Comparison of ENCODE assay signal across 22 cellular contexts in the genomic region with DNA sequence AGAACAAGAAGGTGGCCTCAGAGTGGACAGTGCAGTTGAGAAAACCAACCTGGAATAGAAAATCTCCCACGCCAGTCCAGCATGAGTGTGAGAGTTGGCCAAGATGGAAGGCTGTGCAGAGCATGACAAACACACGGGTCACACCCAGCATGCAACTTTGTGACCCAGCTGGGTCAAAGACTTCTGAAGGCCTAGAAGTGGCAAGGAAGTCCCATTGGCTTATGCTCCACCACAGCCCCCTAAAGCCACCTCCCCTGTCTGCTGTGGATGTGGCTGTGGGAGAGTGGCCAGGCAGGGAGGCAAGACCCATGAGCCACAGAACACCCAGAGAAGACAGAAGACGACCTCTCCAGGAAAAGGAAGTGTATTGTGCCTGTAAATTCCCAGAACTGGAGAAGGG. TPM values are rescaled to one million over a fixed set of nuclear protein-coding genes. Genes with fewer than 3 reads are reported as not detected.
A peak's percentile ranks its signal among the peaks of the same experiment; 100 is the strongest.
DNase-seq lines count a peak whose midpoint lies in the region; ATAC-seq, FAIRE-seq and TF ChIP-seq lines count a peak whose summit lies in the region.
"Had no signal": no experiment of that assay in that cellular context is flagged by ENCODE, and none has a peak within 500 bp of the region (broad histone marks: within the 10 kb centered on the region; RNA-seq: fewer than 3 reads in every experiment).

No MANE protein-coding gene starts in this region.

- H3K27ac Mint-ChIP-seq in CD14-positive monocyte, result peak overlapping the region in 6 of 7 donors; percentile 12 to 97 (median 48)
- H3K27ac Mint-ChIP-seq in stimulated activated effector memory CD8-positive, alpha-beta T cell treated with anti-CD3 and anti-CD28 coated beads, Interleukin-12 subunit alpha, Interleukin-12 subunit beta, amount 100 ng/mL, for 72 hours, result peak overlapping the region; percentile 50
- H3K27ac Mint-ChIP-seq: B cell; CD8-positive, alpha-beta T cell; GM23338 had no signal

- ATAC-seq in K562, result peak; percentile 6; the same call in 1 of the 3 replicates
- no peak for ATAC-seq in stimulated activated effector memory CD8-positive, alpha-beta T cell treated with anti-CD3 and anti-CD28 coated beads, Interleukin-12 subunit alpha, Interleukin-12 subunit beta, amount 100 ng/mL, for 72 hours
- ATAC-seq in HG03442 (IDR thresholded peaks at IDR 0.05; ENCODE audit: unreplicated experiment), result no peak
- ATAC-seq: CD8-positive, alpha-beta T cell; GM23338; HepG2 had no signal

- no peak for TF ChIP-seq RAD21 in K562 (CRISPR knock-in tag; conservative IDR thresholded peaks at IDR 0.05 in 1 of 2, IDR thresholded peaks at IDR 0.05 in 1 of 2)

- no peak for FAIRE-seq in K562 (lab: Jason Lieb, UNC)
- FAIRE-seq: A204.1, D721Med, G401.6, GM12891, HepG2, HTR-8/SVneo had no signal

- POLR2A ChIA-PET in K562 (lab: Yijun Ruan, JAX), result interaction anchor here (1.0 kb wide), 1 partner anchor 13 kb away, joined by 5 read pairs; no protein-coding TSS in a partner anchor

- 5% methylated on average over 3 of the region's 3 CpGs for WGBS in K562 (ENCODE audit: insufficient coverage, low coverage, missing lambda C conversion rate)

- BruUV-seq in K562 (replicated peaks; lab: Mats Ljungman, UMichigan), result no TSS peak

- peaks cover 0 to 3% (median 0%) of the 10 kb centered on the region in 3 donors for H3K27me3 Mint-ChIP-seq in CD14-positive monocyte (ENCODE audit: low read depth in 3 of 3)
- H3K27me3 Mint-ChIP-seq: B cell had no signal

- no peak overlapping the region for H3K27ac ChIP-seq in K562 (ENCODE audit: extremely low read depth, low read depth, low read length)
- H3K27ac ChIP-seq: C4-2B had no signal

- peak; percentile 51 for DNase-seq in activated CD8-positive, alpha-beta memory T cell treated with anti-CD3 and anti-CD28 coated beads, Interleukin-2, amount 50 U/mL, for 48 hours
- DNase-seq in activated CD8-positive, alpha-beta memory T cell treated with anti-CD3 and anti-CD28 coated beads for 24 hours, result no peak
- DNase-seq in CD14-positive monocyte (ENCODE audit: low spot score) (no peak), K562 (ENCODE audit: extremely low read depth in 1 of 4, low spot score in 3 of 4) (no peak), MV-4-11 (lab: John Stamatoyannopoulos, UW) (no peak)
- DNase-seq in stimulated activated effector memory CD8-positive, alpha-beta T cell treated with anti-CD3 and anti-CD28 coated beads, Interleukin-12 subunit alpha, Interleukin-12 subunit beta, amount 100 ng/mL, for 72 hours (ENCODE audit: low spot score in 2 of 2), result peak in 1 of 2 donors; percentile 57
- DNase-seq: COR-L47, DMS153, DMS79 treated with DMSO at 0.1 percent for 48 hours, EL, H7 had no signal

- H3K9ac ChIP-seq in K562 (ENCODE audit: insufficient read depth in 1 of 2, low read depth in 2 of 2, low read length in 2 of 2), result no peak overlapping the region

- no peak overlapping the region for H3K4me3 ChIP-seq in K562
- H3K4me3 ChIP-seq: GM23338 had no signal

- H3K9me1 ChIP-seq in K562 (ENCODE audit: control insufficient read depth, insufficient read depth, low read length), result no peaks in the 10 kb centered on the region

- peaks cover 0 to 19% of the 10 kb centered on the region in 2 experiments; a peak in 3 of 5 replicates for H3K4me1 ChIP-seq in K562 (replicated peaks in 1 of 2; ENCODE audit: control insufficient read depth in 2 of 2, insufficient read depth in 2 of 2, low read length in 2 of 2)

- H3K36me3 Mint-ChIP-seq in CD14-positive monocyte, result peaks cover 4 to 12% of the 10 kb centered on the region in 2 donors
- H3K36me3 Mint-ChIP-seq in stimulated activated effector memory CD8-positive, alpha-beta T cell treated with anti-CD3 and anti-CD28 coated beads, Interleukin-12 subunit alpha, Interleukin-12 subunit beta, amount 100 ng/mL, for 72 hours, result peaks cover 19% of the 10 kb centered on the region
- H3K36me3 Mint-ChIP-seq: CD8-positive, alpha-beta T cell had no signal

- no peaks in the 10 kb centered on the region for H3K9me3 ChIP-seq in K562 (replicated peaks; ENCODE audit: control insufficient read depth, insufficient read depth, low read depth, low read length)

- no peak for TF ChIP-seq EP300 in K562 (IDR thresholded peaks at IDR 0.05; ENCODE audit: low read length)

- peaks cover 53% of the 10 kb centered on the region for H3K4me1 Mint-ChIP-seq in CD14-positive monocyte
- H3K4me1 Mint-ChIP-seq in stimulated activated effector memory CD8-positive, alpha-beta T cell treated with anti-CD3 and anti-CD28 coated beads, Interleukin-12 subunit alpha, Interleukin-12 subunit beta, amount 100 ng/mL, for 72 hours, result peaks cover 62% of the 10 kb centered on the region

- no peaks in the 10 kb centered on the region for H4K20me1 ChIP-seq in K562 (replicated peaks; ENCODE audit: control insufficient read depth, insufficient read depth, low read length)

- CTCF ChIA-PET in K562 (lab: Yijun Ruan, JAX; ENCODE audit: low intra/inter-chr PET ratio), result no interaction called here

- intact Hi-C loops in CD14-positive monocyte (cut with micrococcal nuclease) (no loop called here), K562 (cut with micrococcal nuclease) (no loop called here)

- TF ChIP-seq CTCF in CD14-positive monocyte (IDR thresholded peaks at IDR 0.05) (no peak), K562 (IDR thresholded peaks at IDR 0.05 in 2 of 3, conservative IDR thresholded peaks at IDR 0.05 in 1 of 3; ENCODE audit: insufficient read depth in 2 of 3, low read depth in 1 of 3, low read length in 3 of 3) (no peak)

- H3K4me2 ChIP-seq in K562 (ENCODE audit: insufficient read depth, low read length), result no peak overlapping the region
- H3K4me2 ChIP-seq: GM23338 had no signal

- H3K36me3 ChIP-seq in K562 (ENCODE audit: control insufficient read depth, insufficient read depth, low read length), result no peaks in the 10 kb centered on the region

- no peak for TF ChIP-seq POLR2A in K562 (conservative IDR thresholded peaks at IDR 0.05)

- H3K79me2 ChIP-seq in K562 (ENCODE audit: control insufficient read depth, insufficient read depth, low read length), result no peaks in the 10 kb centered on the region

- in situ Hi-C loops in K562 (cut with MboI), result no loop called here

- H3K27me3 ChIP-seq in K562 (ENCODE audit: control insufficient read depth in 2 of 2, insufficient read depth in 2 of 2, low read length in 2 of 2), result peaks cover 47 to 65% of the 10 kb centered on the region in 2 experiments

- no peak overlapping the region for H2AFZ ChIP-seq in K562 (ENCODE audit: low read depth, low read length)
- H2AFZ ChIP-seq: GM23338 had no signal

- H3K9me3 Mint-ChIP-seq in CD14-positive monocyte, result no peaks in the 10 kb centered on the region
- H3K9me3 Mint-ChIP-seq in stimulated activated effector memory CD8-positive, alpha-beta T cell treated with anti-CD3 and anti-CD28 coated beads, Interleukin-12 subunit alpha, Interleukin-12 subunit beta, amount 100 ng/mL, for 72 hours, result no peaks in the 10 kb centered on the region
- H3K9me3 Mint-ChIP-seq: CD8-positive, alpha-beta T cell; GM23338 had no signal

- H3K4me3 Mint-ChIP-seq in CD14-positive monocyte, result no peak overlapping the region
- H3K4me3 Mint-ChIP-seq in stimulated activated effector memory CD8-positive, alpha-beta T cell treated with anti-CD3 and anti-CD28 coated beads, Interleukin-12 subunit alpha, Interleukin-12 subunit beta, amount 100 ng/mL, for 72 hours, result no peak overlapping the region
- H3K4me3 Mint-ChIP-seq: B cell; CD8-positive, alpha-beta T cell; GM23338 had no signal

TF ChIP-seq in K562, 482 proteins besides CTCF, POLR2A, EP300 and RAD21 (continues in another document):
- no peak for TF ChIP-seq NCOR1 (IDR thresholded peaks at IDR 0.05)

RNA-seq across cellular contexts. Expression of gene BATF3, which starts 13.6 kb away (rescaled TPM):
- polyA plus RNA-seq in CD14-positive monocyte (10 to 100 TPM; 15.1 to 34.7 TPM), K562 (2011; rRNA removed) (0.93 and 2.0 TPM in 2 replicates), K562 (2014; fragmentation: Illumina TruSeq; extraction: Trizol) (2.7 and 3.1 TPM in 2 replicates), K562 (2014; fragmentation: Nextera tagmentation; extraction: Ambion mirVana) (under 1 TPM; 0.51 to 0.57 TPM), K562 (2014; rRNA removed) (3.8 and 5.2 TPM in 2 replicates)
- 1.7 and 2.4 TPM in 2 replicates for total RNA-seq in K562 (2011; cell fraction: chromatin; rRNA removed; ENCODE audit: low replicate concordance)
- total RNA-seq in K562 (2011; cell fraction: nucleolus; rRNA removed), result 1.3 and 1.6 TPM in 2 replicates
- total RNA-seq in K562 (2011; cell fraction: nucleoplasm; rRNA removed), result 1.2 and 2.6 TPM in 2 replicates
- total RNA-seq in K562 (2014; rRNA removed) (3.4 and 3.6 TPM in 2 replicates), K562 (2014; rRNA removed; fragmentation: Illumina TruSeq; extraction: Trizol) (0.96 and 1.1 TPM in 2 replicates), K562 (2015; rRNA removed; fragmentation: Illumina TruSeq; extraction: Trizol) (0.40 and 0.57 TPM in 2 replicates), K562 (2021) (2.0 and 3.8 TPM in 2 replicates)
- polyA plus RNA-seq in K562 (2011; cell fraction: cytosol; rRNA removed), result 0.68 and 4.4 TPM in 2 replicates
- 0.48 and 0.71 TPM in 2 replicates for polyA plus RNA-seq in K562 (2011; cell fraction: nucleus; rRNA removed)
- polyA plus RNA-seq in K562 (2012), result 1.9 and 8.3 TPM in 2 replicates
- 0.18 and 0.25 TPM in 2 replicates for polyA minus RNA-seq in K562 (2011; rRNA and poly(A)+ RNA removed)
- polyA minus RNA-seq in K562 (2011; cell fraction: cytosol; rRNA and poly(A)+ RNA removed), result 1.1 TPM in 1 of 2 replicates, not detected in the other
- polyA minus RNA-seq in K562 (2011; cell fraction: nucleus; rRNA and poly(A)+ RNA removed), result 0.11 and 0.54 TPM in 2 replicates
- total RNA-seq: CD8-positive, alpha-beta T cell; HepG2 had no signal
